8 cellular contexts compared by ENCODE assay signal in genomic region chr20:37042986-37043972, GRCh38. TPM values are rescaled to one million over a fixed set of nuclear protein-coding genes. Genes with fewer than 3 reads are reported as not detected.
DNase-seq lines count a peak whose midpoint lies in the region; ATAC-seq and TF ChIP-seq lines count a peak whose summit lies in the region.

No MANE protein-coding gene starts in this region.

- no peaks in the 10 kb centered on the region for H4K20me1 ChIP-seq in MM.1S (ENCODE audit: insufficient read depth, low read length)

- ATAC-seq in GM18519 (IDR thresholded peaks at IDR 0.05; ENCODE audit: low FRiP score, unreplicated experiment) (peak; percentile 36), memory B cell (ENCODE audit: low read depth) (peak; percentile 58)

- H3K27ac ChIP-seq in HEK293 (ENCODE audit: extremely low read depth, low read depth, low read length) (no peak overlapping the region), MM.1S (ENCODE audit: low read length) (peak overlapping the region; percentile 39; the same call in 1 of the 2 replicates), stomach (no peak overlapping the region)

- DNase-seq in MM.1S (peak; percentile 27), memory B cell (ENCODE audit: low spot score in 2 of 2) (peak in 1 of 2 donors; percentile 7), stomach (no peak), dedifferentiated amniotic fluid mesenchymal stem cell (ENCODE audit: extremely low spot score) (no peak), H4 (ENCODE audit: low spot score) (no peak), DMS153 (lab: John Stamatoyannopoulos, UW) (no peak)

- peaks cover 3% of the 10 kb centered on the region for H3F3A ChIP-seq in MM.1S (ENCODE audit: insufficient read depth, low read length)

- H3K4me1 Mint-ChIP-seq in memory B cell = peaks cover 16% of the 10 kb centered on the region

- no peak for TF ChIP-seq EP300 in stomach (IDR thresholded peaks at IDR 0.05)

- no peaks in the 10 kb centered on the region for H3K9me3 Mint-ChIP-seq in memory B cell

- H3K4me3 ChIP-seq in HEK293 (ENCODE audit: low read depth, low read length) = no peak overlapping the region
- no peak overlapping the region for H3K4me3 ChIP-seq in MM.1S (ENCODE audit: low read length)
- no peak overlapping the region for H3K4me3 ChIP-seq in stomach

- WGBS in stomach, 5 donors = 79 to 93% (median 89%) methylated on average over 17 of the region's 17 CpGs

- H3K4me3 Mint-ChIP-seq in memory B cell = peak overlapping the region; percentile 93

- TF ChIP-seq CTCF in HEK293 (tag by site-specific recombination; IDR thresholded peaks at IDR 0.05) = no peak
- no peak for TF ChIP-seq CTCF in MM.1S (IDR thresholded peaks at IDR 0.05; ENCODE audit: low read length)
- TF ChIP-seq CTCF in stomach (IDR thresholded peaks at IDR 0.05) = no peak

- peaks cover 19% of the 10 kb centered on the region for H3K79me2 ChIP-seq in MM.1S (ENCODE audit: low read length)

- peak overlapping the region; percentile 86 for H3K27ac Mint-ChIP-seq in memory B cell

- intact Hi-C loops in stomach (cut with DNase I; ENCODE audit: low total_unique reads) = no loop called here

- no peak overlapping the region for H2AFZ ChIP-seq in MM.1S (ENCODE audit: low read length)

- no peak overlapping the region for H3K9ac ChIP-seq in MM.1S (ENCODE audit: low read length)

- CTCF ChIA-PET in HEK293 (lab: Yijun Ruan, JAX) = no interaction called here

- H3K9me2 ChIP-seq in MM.1S (replicated peaks; ENCODE audit: insufficient read depth, low read length) = no peaks in the 10 kb centered on the region

- peak overlapping the region; percentile 9; the same call in 1 of the 2 replicates for H3K4me2 ChIP-seq in MM.1S (ENCODE audit: low read depth, low read length)

- POLR2A ChIA-PET in HEK293 (lab: Yijun Ruan, JAX) = interaction anchor here (0.7 kb wide), 1 partner anchor 100 kb away, joined by 7 read pairs; no protein-coding TSS in a partner anchor

- no peaks in the 10 kb centered on the region for H3K27me3 Mint-ChIP-seq in memory B cell

- no peaks in the 10 kb centered on the region for H3K4me1 ChIP-seq in HEK293 (ENCODE audit: control insufficient read depth, insufficient read depth, low read length)
- H3K4me1 ChIP-seq in MM.1S (ENCODE audit: low read length) = peaks cover 11% of the 10 kb centered on the region; the same call in 1 of the 2 replicates
- no peaks in the 10 kb centered on the region for H3K4me1 ChIP-seq in stomach

- H3K27me3 ChIP-seq in MM.1S (replicated peaks; ENCODE audit: insufficient read depth, low read length) (no peaks in the 10 kb centered on the region), stomach (no peaks in the 10 kb centered on the region)

- H3K9me3 ChIP-seq in HEK293 (ENCODE audit: control insufficient read depth, insufficient read depth, low read depth, low read length) = no peaks in the 10 kb centered on the region
- no peaks in the 10 kb centered on the region for H3K9me3 ChIP-seq in MM.1S (replicated peaks; ENCODE audit: insufficient read depth, low read length)
- no peaks in the 10 kb centered on the region for H3K9me3 ChIP-seq in stomach

- peaks cover 73 to 90% of the 10 kb centered on the region in 2 experiments for H3K36me3 ChIP-seq in HEK293 (ENCODE audit: control insufficient read depth in 2 of 2, insufficient read depth in 1 of 2, low read length in 2 of 2)
- H3K36me3 ChIP-seq in MM.1S (replicated peaks; ENCODE audit: insufficient read depth, low read length) = peaks cover 28% of the 10 kb centered on the region
- H3K36me3 ChIP-seq in stomach = peaks cover 12 to 88% (median 80%) of the 10 kb centered on the region in 4 donors

- peaks cover 24% of the 10 kb centered on the region for H3K36me3 Mint-ChIP-seq in memory B cell

- TF ChIP-seq POLR2A in stomach (IDR thresholded peaks at IDR 0.05) = no peak

TF ChIP-seq in HEK293, 187 proteins besides CTCF, POLR2A, EP300 and RAD21:
- TF ChIP-seq ZIC2 (tag by site-specific recombination; IDR thresholded peaks at IDR 0.05) (no peak), ZSCAN4 (tag by site-specific recombination; IDR thresholded peaks at IDR 0.05) (0 out of 2 replicates have a peak, but pooled peaks have one; percentile 46)

RNA-seq across cellular contexts. Expression of gene RBL1, which starts 52.5 kb away (rescaled TPM):
- total RNA-seq in stomach = 10 to 100 TPM in 1 of 5 donors, 1 to 10 TPM in 4; 1.8 to 13.0 (median 6.2) TPM
- polyA plus RNA-seq in stomach = 1 to 10 TPM; 1.5 to 2.0 (median 2.0) TPM
- 6.8 and 7.6 TPM in 2 replicates for total RNA-seq in H4 (2014; rRNA removed; shearing (Covaris generic))
